Comparison of ENCODE assay signal across 8 cellular contexts in the genomic region with DNA sequence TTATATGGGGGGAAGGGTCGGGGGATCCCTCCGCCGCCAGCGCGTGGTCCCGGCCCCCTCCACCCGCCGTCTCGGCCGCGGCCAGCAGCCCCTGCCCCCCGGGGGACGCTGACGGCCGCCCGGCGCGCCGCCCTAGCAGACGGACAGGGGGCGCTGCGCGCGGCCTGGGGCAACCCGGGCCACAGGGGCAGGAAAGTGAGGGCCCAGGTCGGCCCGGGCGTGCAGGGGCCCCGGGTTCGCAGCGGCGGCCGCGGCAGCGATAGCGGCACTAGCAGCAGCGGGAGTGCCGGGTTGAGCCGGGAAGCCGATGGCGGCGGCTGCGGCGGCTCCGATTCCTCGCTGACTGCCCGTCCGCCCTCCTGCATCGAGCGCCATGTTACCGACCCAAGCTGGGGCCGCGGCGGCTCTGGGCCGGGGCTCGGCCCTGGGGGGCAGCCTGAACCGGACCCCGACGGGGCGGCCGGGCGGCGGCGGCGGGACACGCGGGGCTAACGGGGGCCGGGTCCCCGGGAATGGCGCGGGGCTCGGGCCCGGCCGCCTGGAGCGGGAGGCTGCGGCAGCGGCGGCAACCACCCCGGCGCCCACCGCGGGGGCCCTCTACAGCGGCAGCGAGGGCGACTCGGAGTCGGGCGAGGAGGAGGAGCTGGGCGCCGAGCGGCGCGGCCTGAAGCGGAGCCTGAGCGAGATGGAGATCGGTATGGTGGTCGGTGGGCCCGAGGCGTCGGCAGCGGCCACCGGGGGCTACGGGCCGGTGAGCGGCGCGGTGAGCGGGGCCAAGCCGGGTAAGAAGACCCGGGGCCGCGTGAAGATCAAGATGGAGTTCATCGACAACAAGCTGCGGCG.
DNase-seq lines count a peak whose midpoint lies in the region; ATAC-seq, FAIRE-seq and TF ChIP-seq lines count a peak whose summit lies in the region.

No MANE protein-coding gene starts in this region.

- peaks cover 21% of the 10 kb centered on the region for H3K36me3 Mint-ChIP-seq in activated naive CD8-positive, alpha-beta T cell treated with anti-CD3 and anti-CD28 coated beads, Interleukin-2, amount 50 U/mL, for 24 hours (ENCODE audit: low read depth)

- TF ChIP-seq POLR2A in GM15510 (IDR thresholded peaks at IDR 0.05; ENCODE audit: borderline replicate concordance, extremely low read depth, insufficient read length) (peak; percentile 69), H54 (IDR thresholded peaks at IDR 0.05; ENCODE audit: low read depth, low read length) (peak; percentile 47)

- peaks cover 2% of the 10 kb centered on the region for H3K27me3 Mint-ChIP-seq in activated naive CD8-positive, alpha-beta T cell treated with anti-CD3 and anti-CD28 coated beads, Interleukin-2, amount 50 U/mL, for 24 hours

- peaks cover 18% of the 10 kb centered on the region for H3F3A ChIP-seq in MM.1S (ENCODE audit: insufficient read depth, low read length)

- peak overlapping the region; percentile 98 for H3K4me3 Mint-ChIP-seq in activated naive CD8-positive, alpha-beta T cell treated with anti-CD3 and anti-CD28 coated beads, Interleukin-2, amount 50 U/mL, for 24 hours

- peak overlapping the region; percentile 96 for H3K4me2 ChIP-seq in MM.1S (ENCODE audit: low read depth, low read length)

- H3K9ac ChIP-seq in MM.1S (ENCODE audit: low read length) (peak overlapping the region; percentile 89), iPS-18a (ENCODE audit: low read length) (peak overlapping the region; percentile 89)

- no peaks in the 10 kb centered on the region for H3K9me3 Mint-ChIP-seq in activated naive CD8-positive, alpha-beta T cell treated with anti-CD3 and anti-CD28 coated beads, Interleukin-2, amount 50 U/mL, for 24 hours

- peak overlapping the region; percentile 91 for H3K27ac Mint-ChIP-seq in activated naive CD8-positive, alpha-beta T cell treated with anti-CD3 and anti-CD28 coated beads, Interleukin-2, amount 50 U/mL, for 24 hours

- peaks cover under 1% of the 10 kb centered on the region; the same call in 1 of the 2 replicates for H3K36me3 ChIP-seq in MM.1S (replicated peaks; ENCODE audit: insufficient read depth, low read length)
- peaks cover 17% of the 10 kb centered on the region for H3K36me3 ChIP-seq in iPS-18a (ENCODE audit: control insufficient read depth, low read depth, low read length)

- H4K20me1 ChIP-seq in MM.1S (ENCODE audit: insufficient read depth, low read length) = peaks cover 5% of the 10 kb centered on the region; the same call in 1 of the 2 replicates

- FAIRE-seq in H54 (lab: Jason Lieb, UNC) (no peak), RCC 7860 (lab: Jason Lieb, UNC) (no peak)

- peak overlapping the region; percentile 77 for H2AFZ ChIP-seq in MM.1S (ENCODE audit: low read length)

- H3K4me3 ChIP-seq in MM.1S (ENCODE audit: low read length) = peak overlapping the region; percentile 96
- H3K4me3 ChIP-seq in iPS-18a (ENCODE audit: low read length) = peak overlapping the region; percentile 92

- H3K9me2 ChIP-seq in MM.1S (replicated peaks; ENCODE audit: insufficient read depth, low read length) = no peaks in the 10 kb centered on the region

- no peaks in the 10 kb centered on the region for H3K27me3 ChIP-seq in MM.1S (replicated peaks; ENCODE audit: insufficient read depth, low read length)
- no peaks in the 10 kb centered on the region for H3K27me3 ChIP-seq in iPS-18a (ENCODE audit: control insufficient read depth, insufficient read depth, low read length)

- TF ChIP-seq CTCF in MM.1S (IDR thresholded peaks at IDR 0.05; ENCODE audit: low read length) = peak; percentile 25

- peaks cover 39% of the 10 kb centered on the region for H3K79me2 ChIP-seq in MM.1S (ENCODE audit: low read length)

- no peaks in the 10 kb centered on the region for H3K9me3 ChIP-seq in MM.1S (replicated peaks; ENCODE audit: insufficient read depth, low read length)
- no peaks in the 10 kb centered on the region for H3K9me3 ChIP-seq in iPS-18a (ENCODE audit: control insufficient read depth, low read depth, low read length)

- peak; percentile 90 for DNase-seq in H54 (ENCODE audit: insufficient read length, low spot score)
- DNase-seq in MM.1S = no peak
- DNase-seq in activated naive CD8-positive, alpha-beta T cell treated with anti-CD3 and anti-CD28 coated beads, Interleukin-2, amount 50 U/mL, for 24 hours = peak; percentile 46
- DNase-seq in stimulated activated CD4-positive, alpha-beta T cell treated with anti-CD3 and anti-CD28 coated beads, Interleukin-4, amount 100 ng/mL, for 24 hours = peak; percentile 35
- no peak for DNase-seq in AG08395 (ENCODE audit: low spot score)
- DNase-seq in RCC 7860 (ENCODE audit: low spot score) = no peak

- peaks cover 48% of the 10 kb centered on the region for H3K4me1 Mint-ChIP-seq in activated naive CD8-positive, alpha-beta T cell treated with anti-CD3 and anti-CD28 coated beads, Interleukin-2, amount 50 U/mL, for 24 hours

- ATAC-seq in activated naive CD8-positive, alpha-beta T cell treated with anti-CD3 and anti-CD28 coated beads, Interleukin-2, amount 50 U/mL, for 24 hours = no peak

- H3K27ac ChIP-seq in MM.1S (ENCODE audit: low read length) (peak overlapping the region; percentile 38; the same call in 1 of the 2 replicates), iPS-18a (ENCODE audit: low read length) (peak overlapping the region; percentile 38)

- peaks cover 25% of the 10 kb centered on the region for H3K4me1 ChIP-seq in MM.1S (ENCODE audit: low read length)
- peaks cover 22% of the 10 kb centered on the region for H3K4me1 ChIP-seq in iPS-18a (ENCODE audit: control insufficient read depth, low read depth, low read length)

Comparison
In these comparisons a context has a peak if more than half of its experiments do, and no peak if none do; other contexts are left out.
1. DNase-seq: peak in H54 (single experiment), activated naive CD8-positive, alpha-beta T cell treated with anti-CD3 and anti-CD28 coated beads, Interleukin-2, amount 50 U/mL, for 24 hours (single experiment) and stimulated activated CD4-positive, alpha-beta T cell treated with anti-CD3 and anti-CD28 coated beads, Interleukin-4, amount 100 ng/mL, for 24 hours (single experiment); none in MM.1S (single experiment), AG08395 (single experiment) and RCC 7860 (single experiment).